Comparison of ENCODE assay signal across 21 cellular contexts in the genomic region with DNA sequence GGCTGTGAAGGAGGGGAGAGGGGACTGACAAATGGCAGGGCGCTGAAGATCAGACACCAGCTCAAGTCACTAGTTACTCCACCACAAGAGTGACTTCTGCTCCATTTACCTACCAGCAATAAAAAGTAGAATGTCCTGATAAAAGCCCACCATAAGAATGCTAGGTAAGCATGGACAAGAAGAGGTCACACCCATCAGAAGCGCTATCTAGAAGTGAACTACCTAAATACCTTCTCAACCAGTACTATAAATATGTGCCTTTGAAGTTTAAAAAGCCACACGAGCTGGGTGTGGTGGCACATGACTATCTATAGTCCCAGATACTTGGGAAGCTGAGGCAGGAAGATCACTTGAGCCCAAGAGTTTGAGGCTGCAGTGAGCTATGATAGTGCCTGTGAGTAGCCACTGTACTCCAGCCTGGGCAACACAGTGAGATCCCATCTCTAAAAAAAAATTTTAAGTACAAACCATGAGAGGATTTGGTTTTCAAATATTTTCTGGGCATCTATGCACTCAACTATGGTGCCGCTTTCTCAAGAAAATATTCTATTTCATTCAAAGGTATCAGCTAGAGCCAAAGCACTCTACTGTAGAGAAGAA.
DNase-seq lines count a peak whose midpoint lies in the region; ATAC-seq and TF ChIP-seq lines count a peak whose summit lies in the region.
"Had no signal": no experiment of that assay in that cellular context is flagged by ENCODE, and none has a peak within 500 bp of the region (broad histone marks: within the 10 kb centered on the region; RNA-seq: fewer than 3 reads in every experiment).

No MANE protein-coding gene starts in this region.

- H3K27me3 Mint-ChIP-seq in CD4-positive, CD25-positive, alpha-beta regulatory T cell: no peaks in the 10 kb centered on the region
- H3K27me3 Mint-ChIP-seq: activated CD4-positive, alpha-beta T cell treated with anti-CD3 and anti-CD28 coated beads, Interleukin-2, amount 10 ng/mL, durations not matched to agents 24 days and 14 days; B cell had no signal

- H2AFZ ChIP-seq in PC-3 (ENCODE audit: low read length): no peak overlapping the region

- H3K4me2 ChIP-seq in PC-3 (ENCODE audit: low read length): no peak overlapping the region
- H3K4me2 ChIP-seq: SK-N-SH had no signal

- ATAC-seq in CD4-positive, CD25-positive, alpha-beta regulatory T cell (ENCODE audit: low read depth in 2 of 2): no peak
- no peak for ATAC-seq in PC-3
- ATAC-seq in right cardiac atrium: no peak
- no peak for ATAC-seq in gastrocnemius medialis
- ATAC-seq in HG02852 (IDR thresholded peaks at IDR 0.05; ENCODE audit: unreplicated experiment): no peak
- ATAC-seq in HG02588 (IDR thresholded peaks at IDR 0.05; ENCODE audit: unreplicated experiment): no peak

- in situ Hi-C loops in gastrocnemius medialis (cut with MboI; ENCODE audit: low sequenced_read_pairs in 4 of 4): no loop called here

- no peak overlapping the region for H3K4me3 ChIP-seq in CD4-positive, CD25-positive, alpha-beta regulatory T cell (ENCODE audit: low read depth, low read length)
- H3K4me3 ChIP-seq in PC-3 (ENCODE audit: low read length) (no peak overlapping the region), right cardiac atrium (ENCODE audit: low read length) (no peak overlapping the region), gastrocnemius medialis (no peak overlapping the region)
- H3K4me3 ChIP-seq: adrenal gland, sigmoid colon, vagina had no signal

- peaks cover 0 to 5% (median 0%) of the 10 kb centered on the region in 7 donors for H3K9me3 Mint-ChIP-seq in CD4-positive, CD25-positive, alpha-beta regulatory T cell
- H3K9me3 Mint-ChIP-seq: activated CD4-positive, alpha-beta T cell treated with anti-CD3 and anti-CD28 coated beads, Interleukin-2, amount 10 ng/mL, durations not matched to agents 24 days and 14 days; immature natural killer cell had no signal

- no TSS peak for BruUV-seq in PC-3 (replicated peaks; lab: Mats Ljungman, UMichigan)

- H3K36me3 Mint-ChIP-seq in CD4-positive, CD25-positive, alpha-beta regulatory T cell: peaks cover 15% of the 10 kb centered on the region
- H3K36me3 Mint-ChIP-seq: immature natural killer cell had no signal

- H3K9me3 ChIP-seq in CD4-positive, CD25-positive, alpha-beta regulatory T cell (ENCODE audit: control insufficient read depth in 2 of 2, low read length in 2 of 2): no peaks in the 10 kb centered on the region
- H3K9me3 ChIP-seq in PC-3 (ENCODE audit: low read length) (no peaks in the 10 kb centered on the region), right cardiac atrium (ENCODE audit: control insufficient read depth, low read length) (no peaks in the 10 kb centered on the region), gastrocnemius medialis (no peaks in the 10 kb centered on the region)
- H3K9me3 ChIP-seq: adrenal gland, sigmoid colon, SK-N-SH, vagina had no signal

- no peaks in the 10 kb centered on the region for H3K27me3 ChIP-seq in CD4-positive, CD25-positive, alpha-beta regulatory T cell (ENCODE audit: control insufficient read depth, insufficient read depth, low read length)
- H3K27me3 ChIP-seq in PC-3 (ENCODE audit: low read length) (no peaks in the 10 kb centered on the region), right cardiac atrium (ENCODE audit: control insufficient read depth, insufficient read depth) (no peaks in the 10 kb centered on the region), gastrocnemius medialis (no peaks in the 10 kb centered on the region)
- H3K27me3 ChIP-seq: adrenal gland, sigmoid colon, vagina had no signal

- H3K36me3 ChIP-seq in CD4-positive, CD25-positive, alpha-beta regulatory T cell (ENCODE audit: control insufficient read depth, insufficient read depth, low read length): no peaks in the 10 kb centered on the region
- H3K36me3 ChIP-seq in PC-3 (ENCODE audit: low read depth, low read length) (no peaks in the 10 kb centered on the region), gastrocnemius medialis (no peaks in the 10 kb centered on the region)
- H3K36me3 ChIP-seq: adrenal gland, sigmoid colon, vagina had no signal

- peaks cover 21 to 74% (median 50%) of the 10 kb centered on the region in 4 donors for H3K4me1 Mint-ChIP-seq in CD4-positive, CD25-positive, alpha-beta regulatory T cell

- TF ChIP-seq CTCF in PC-3 (conservative IDR thresholded peaks at IDR 0.05; ENCODE audit: low read depth, low read length) (no peak), gastrocnemius medialis (IDR thresholded peaks at IDR 0.05 in 4 of 5, conservative IDR thresholded peaks at IDR 0.05 in 1 of 5) (no peak)

- no peaks in the 10 kb centered on the region for H4K20me1 ChIP-seq in PC-3 (ENCODE audit: low read length)

- POLR2A ChIA-PET in PC-3 (lab: Charles Lee; ENCODE audit: unreplicated experiment): no interaction called here

- H3F3A ChIP-seq in PC-3 (ENCODE audit: low read length, unreplicated experiment): no peaks in the 10 kb centered on the region

- peak overlapping the region; percentile 36 to 83 (median 68) for H3K27ac Mint-ChIP-seq in CD4-positive, CD25-positive, alpha-beta regulatory T cell
- H3K27ac Mint-ChIP-seq: activated CD4-positive, alpha-beta T cell treated with anti-CD3 and anti-CD28 coated beads, Interleukin-2, amount 10 ng/mL, durations not matched to agents 24 days and 14 days had no signal

- peaks cover 81% of the 10 kb centered on the region for H3K79me2 ChIP-seq in PC-3 (ENCODE audit: low read length)

- CTCF ChIA-PET in PC-3 (lab: Charles Lee): no interaction called here

- H3K9ac ChIP-seq in PC-3 (ENCODE audit: low read length): peak overlapping the region; percentile 63; the same call in 1 of the 2 replicates
- H3K9ac ChIP-seq: SK-N-SH had no signal

- H3K4me1 ChIP-seq in CD4-positive, CD25-positive, alpha-beta regulatory T cell (ENCODE audit: control insufficient read depth, insufficient read depth, low read length, poor library complexity, severe bottlenecking): peaks cover 20% of the 10 kb centered on the region
- peaks cover 41% of the 10 kb centered on the region for H3K4me1 ChIP-seq in PC-3 (ENCODE audit: insufficient read depth, low read length)
- peaks cover 36% of the 10 kb centered on the region for H3K4me1 ChIP-seq in right cardiac atrium (ENCODE audit: control insufficient read depth, insufficient read depth, low read length)
- H3K4me1 ChIP-seq in gastrocnemius medialis: peaks cover 57 to 71% of the 10 kb centered on the region in 2 donors

- no peak overlapping the region for H3K4me3 Mint-ChIP-seq in CD4-positive, CD25-positive, alpha-beta regulatory T cell
- H3K4me3 Mint-ChIP-seq: activated CD4-positive, alpha-beta T cell treated with anti-CD3 and anti-CD28 coated beads, Interleukin-2, amount 10 ng/mL, durations not matched to agents 24 days and 14 days; B cell; immature natural killer cell had no signal

- no peaks in the 10 kb centered on the region for H3K9me2 ChIP-seq in PC-3 (replicated peaks; ENCODE audit: low read length)
- H3K9me2 ChIP-seq: SK-N-SH had no signal

- 84% methylated on average over 4 of the region's 4 CpGs for WGBS in right cardiac atrium

- TF ChIP-seq POLR2A in gastrocnemius medialis (IDR thresholded peaks at IDR 0.05): no peak

- no peak for DNase-seq in CD4-positive, CD25-positive, alpha-beta regulatory T cell
- DNase-seq in PC-3 (no peak), right cardiac atrium (no peak), gastrocnemius medialis (no peak), islet precursor cell (no peak)
- DNase-seq: activated CD4-positive, alpha-beta T cell treated with anti-CD3 and anti-CD28 coated beads, Interleukin-2, amount 10 ng/mL, durations not matched to agents 24 days and 14 days; activated CD8-positive, alpha-beta memory T cell treated with anti-CD3 and anti-CD28 coated beads, Interleukin-2, amount 50 U/mL, for 4 hours; activated effector memory CD4-positive, alpha-beta T cell treated with anti-CD3 and anti-CD28 coated beads, Interleukin-2, amount 50 U/mL, for 16 hours; central memory CD4-positive, alpha-beta T cell; effector CD4-positive, alpha-beta T cell; GDM1; immature natural killer cell; mesenchymal stem cell; sigmoid colon; SK-N-SH; stimulated activated CD4-positive, alpha-beta T cell treated with anti-CD3 and anti-CD28 coated beads, Interleukin-1b, Interleukin-23, amount 100 ng/mL, for 48 hours had no signal

- H3K27ac ChIP-seq in CD4-positive, CD25-positive, alpha-beta regulatory T cell (ENCODE audit: insufficient read depth, low read length, poor library complexity, severe bottlenecking): no peak overlapping the region
- H3K27ac ChIP-seq in PC-3 (ENCODE audit: low read length) (peak overlapping the region; percentile 96), right cardiac atrium (ENCODE audit: low read length) (peak overlapping the region; percentile 18), gastrocnemius medialis (peak overlapping the region; percentile 55 to 95 (median 64))
- H3K27ac ChIP-seq: vagina had no signal

- intact Hi-C loops in PC-3 (cut with micrococcal nuclease) (no loop called here), right cardiac atrium (cut with DNase I) (no loop called here), gastrocnemius medialis (cut with DNase I; ENCODE audit: low total_unique reads) (no loop called here)
